Comparison of ENCODE assay signal across 8 cellular contexts in the genomic region with DNA sequence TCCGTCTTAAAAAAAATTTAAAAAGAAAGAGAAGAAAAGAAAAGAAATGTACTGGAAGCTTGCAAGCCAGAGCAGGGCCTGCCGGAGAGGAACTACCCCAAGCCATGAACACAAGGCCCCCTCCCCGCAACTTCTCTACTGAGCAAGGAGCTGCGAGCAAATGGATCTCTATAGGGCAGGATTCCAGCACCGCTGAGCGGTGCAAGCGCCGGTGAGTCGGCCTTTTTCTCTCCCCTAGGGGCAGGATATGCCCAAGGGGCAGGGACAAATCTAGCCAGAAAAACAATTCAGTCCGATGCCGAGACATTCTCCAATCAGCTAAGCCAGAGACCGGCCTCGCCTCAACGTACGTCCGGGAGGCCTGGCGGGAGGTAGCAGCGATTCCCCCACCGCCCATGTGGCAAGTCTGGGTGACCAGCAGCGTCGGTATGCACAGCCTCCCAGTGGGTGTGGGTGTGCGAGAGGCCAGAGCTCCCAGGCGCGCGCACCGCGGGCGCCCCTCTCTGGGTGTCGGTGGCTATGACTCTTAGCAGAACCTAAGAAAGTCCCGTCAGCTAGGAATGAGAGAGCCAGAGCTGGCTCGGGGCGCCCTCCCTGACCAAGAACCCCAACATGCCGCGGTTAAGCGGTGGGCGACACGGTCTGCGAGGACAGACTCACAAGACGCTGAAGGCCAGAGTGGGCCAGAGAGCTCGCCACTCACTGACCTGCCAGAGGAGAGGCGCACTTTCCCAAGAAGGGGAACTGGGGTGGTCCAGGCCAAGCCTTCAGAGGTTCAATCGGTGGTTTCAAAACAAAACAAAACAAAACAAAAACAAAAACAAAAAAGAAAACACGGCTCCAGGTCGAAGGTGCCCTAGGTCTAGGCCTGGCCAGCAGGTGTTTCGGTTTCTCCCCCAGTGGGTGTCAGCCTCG. TPM values are rescaled to one million over a fixed set of nuclear protein-coding genes. Genes with fewer than 3 reads are reported as not detected.
DNase-seq lines count a peak whose midpoint lies in the region; ATAC-seq and TF ChIP-seq lines count a peak whose summit lies in the region.

No MANE protein-coding gene starts in this region.

- no peak overlapping the region for H3K27ac ChIP-seq in duodenal mucosa (ENCODE audit: low read depth, low read length)

- H3K4me3 ChIP-seq in duodenal mucosa (ENCODE audit: low read depth in 1 of 2, low read length in 2 of 2) (peak overlapping the region; percentile 50 to 56), lower leg skin (ENCODE audit: low read depth, poor library complexity, severe bottlenecking) (peak overlapping the region; percentile 4)

- intact Hi-C loops in lower leg skin (cut with DNase I; ENCODE audit: low total_unique reads): no loop called here

- no peak for TF ChIP-seq CTCF in lower leg skin (IDR thresholded peaks at IDR 0.05)

- ATAC-seq in HG03103 (IDR thresholded peaks at IDR 0.05; ENCODE audit: low read depth, unreplicated experiment): peak; percentile 65
- peak; percentile 75 for ATAC-seq in stimulated activated naive CD8-positive, alpha-beta T cell treated with anti-CD3 and anti-CD28 coated beads, Interleukin-15, Interleukin-2, amounts not matched to agents 100 U/mL and 50 U/mL, for 24 hours

- H3K27me3 ChIP-seq in duodenal mucosa (ENCODE audit: control insufficient read depth in 1 of 2, insufficient read depth in 2 of 2, low read length in 2 of 2): peaks cover 45 to 50% of the 10 kb centered on the region in 2 donors

- H3K9ac ChIP-seq in duodenal mucosa (ENCODE audit: low read depth in 1 of 2, low read length in 2 of 2): no peak overlapping the region

- no peaks in the 10 kb centered on the region for H3K9me3 ChIP-seq in duodenal mucosa (ENCODE audit: control insufficient read depth in 1 of 2, low read length in 2 of 2)

- WGBS in lower leg skin, 2 donors: 6% methylated on average over 35 to 46 of the region's 46 CpGs

- DNase-seq in stimulated activated CD4-positive, alpha-beta T cell treated with anti-CD3 and anti-CD28 coated beads, Interleukin-1b, Interleukin-23, amount 100 ng/mL, for 48 hours: peak; percentile 42
- no peak for DNase-seq in stimulated activated CD4-positive, alpha-beta T cell treated with anti-CD3 and anti-CD28 coated beads, Interleukin-4, amount 100 ng/mL, for 1 hour
- DNase-seq in RPMI7951 (ENCODE audit: low read depth) (peak; percentile 89), lower leg skin (ENCODE audit: low spot score in 2 of 2) (peak; percentile 40 to 87)
- peak; percentile 30 for DNase-seq in stimulated activated naive CD8-positive, alpha-beta T cell treated with anti-CD3 and anti-CD28 coated beads, Interleukin-15, Interleukin-2, amounts not matched to agents 100 U/mL and 50 U/mL, for 24 hours
- DNase-seq in effector CD4-positive, alpha-beta T cell: no peak

- no peaks in the 10 kb centered on the region for H3K36me3 ChIP-seq in duodenal mucosa (ENCODE audit: control insufficient read depth in 1 of 2, insufficient read depth in 2 of 2, low read length in 2 of 2)

- peaks cover 0 to 4% of the 10 kb centered on the region in 2 donors for H3K4me1 ChIP-seq in duodenal mucosa (ENCODE audit: control insufficient read depth in 1 of 2, insufficient read depth in 2 of 2, low read length in 2 of 2)

- no peak for TF ChIP-seq POLR2A in lower leg skin (IDR thresholded peaks at IDR 0.05)

RNA-seq across cellular contexts. Expression of a gene that starts 1.9 kb away (rescaled TPM):
- 0.59 and 1.1 TPM in 2 replicates for total RNA-seq in RPMI7951 (2014; rRNA removed; shearing (Covaris generic))
- total RNA-seq in lower leg skin: 1 to 10 TPM in 1 of 4 donors, under 1 TPM in 1, not detected in 2; 0.11 to 1.0 TPM

RNA-seq across cellular contexts. Expression of a gene that starts 13.6 kb away (rescaled TPM):
- 0.36 and 0.68 TPM in 2 replicates for total RNA-seq in RPMI7951 (2014; rRNA removed; shearing (Covaris generic))
- under 1 TPM in 1 of 4 donors, not detected in 3; 0.13 TPM for total RNA-seq in lower leg skin

Comparison
In these comparisons a context has a peak if more than half of its experiments do, and no peak if none do; other contexts are left out.
1. DNase-seq: peak in stimulated activated CD4-positive, alpha-beta T cell treated with anti-CD3 and anti-CD28 coated beads, Interleukin-1b, Interleukin-23, amount 100 ng/mL, for 48 hours (single experiment), RPMI7951 (single experiment), lower leg skin (2 of 2) and stimulated activated naive CD8-positive, alpha-beta T cell treated with anti-CD3 and anti-CD28 coated beads, Interleukin-15, Interleukin-2, amounts not matched to agents 100 U/mL and 50 U/mL, for 24 hours (single experiment); none in stimulated activated CD4-positive, alpha-beta T cell treated with anti-CD3 and anti-CD28 coated beads, Interleukin-4, amount 100 ng/mL, for 1 hour (single experiment) and effector CD4-positive, alpha-beta T cell (single experiment).